8 cellular contexts compared by ENCODE assay signal in the genomic region with DNA sequence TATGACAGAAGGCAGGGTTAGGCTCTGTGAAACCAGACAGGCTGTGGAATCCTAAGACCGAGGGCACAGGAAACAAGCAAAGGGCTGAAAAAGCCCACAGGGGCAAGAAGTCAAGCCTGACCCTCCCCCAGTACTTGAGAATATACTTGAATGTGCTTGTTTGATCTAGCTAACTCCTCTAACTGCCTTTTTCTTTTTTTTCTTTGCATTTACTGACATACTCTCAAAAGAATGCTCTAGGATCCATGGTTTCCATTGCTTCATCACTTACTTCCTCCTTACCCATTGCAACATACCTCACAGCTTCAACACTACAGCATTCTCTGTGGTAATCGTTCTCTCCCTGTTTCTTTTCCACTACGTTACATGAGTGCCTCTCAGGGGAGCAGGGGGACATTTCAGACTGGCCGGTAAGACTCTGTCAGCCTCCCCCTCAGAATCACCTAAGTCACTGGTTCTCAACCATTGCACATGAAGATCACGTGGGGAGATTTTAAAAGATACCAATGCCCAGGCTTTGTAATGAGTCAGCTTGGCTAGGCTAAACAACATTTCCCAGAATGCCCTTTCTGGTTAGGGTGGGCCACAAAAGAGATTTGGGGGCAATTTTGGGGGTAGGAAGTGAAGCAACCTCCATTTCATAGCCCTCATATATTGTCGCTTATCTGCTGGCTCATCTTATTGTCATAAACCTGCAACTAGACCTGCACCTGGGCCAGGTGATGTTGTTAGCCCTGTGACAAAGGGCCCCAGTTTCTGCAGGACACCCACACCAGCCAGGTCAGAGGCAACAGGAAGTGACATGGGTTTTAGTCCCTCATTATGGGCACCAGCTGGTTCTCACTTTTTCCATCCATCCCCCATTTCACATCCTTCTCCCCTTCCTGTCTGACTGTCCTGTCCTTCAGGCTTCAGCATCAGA. TPM values are rescaled to one million over a fixed set of nuclear protein-coding genes. Genes with fewer than 3 reads are reported as not detected.
DNase-seq lines count a peak whose midpoint lies in the region; ATAC-seq and TF ChIP-seq lines count a peak whose summit lies in the region.

No MANE protein-coding gene starts in this region.

- intact Hi-C loops in upper lobe of right lung (cut with DNase I): no loop called here

- no peaks in the 10 kb centered on the region for H3K9me3 Mint-ChIP-seq in activated naive CD8-positive, alpha-beta T cell treated with anti-CD3 and anti-CD28 coated beads, Interleukin-2, amount 50 U/mL, for 24 hours

- TF ChIP-seq CTCF in kidney epithelial cell (IDR thresholded peaks at IDR 0.05; ENCODE audit: insufficient read depth, low read length, poor library complexity, severe bottlenecking) (no peak), upper lobe of right lung (IDR thresholded peaks at IDR 0.05) (no peak)

- H3K4me3 Mint-ChIP-seq in activated naive CD8-positive, alpha-beta T cell treated with anti-CD3 and anti-CD28 coated beads, Interleukin-2, amount 50 U/mL, for 24 hours: peak overlapping the region; percentile 55

- no peaks in the 10 kb centered on the region for H3K9me3 ChIP-seq in upper lobe of right lung

- H3K27me3 Mint-ChIP-seq in activated naive CD8-positive, alpha-beta T cell treated with anti-CD3 and anti-CD28 coated beads, Interleukin-2, amount 50 U/mL, for 24 hours: no peaks in the 10 kb centered on the region

- H3K4me1 Mint-ChIP-seq in activated naive CD8-positive, alpha-beta T cell treated with anti-CD3 and anti-CD28 coated beads, Interleukin-2, amount 50 U/mL, for 24 hours: peaks cover 86% of the 10 kb centered on the region

- H3K36me3 ChIP-seq in kidney epithelial cell (ENCODE audit: control insufficient read depth, insufficient read depth, low read length) (no peaks in the 10 kb centered on the region), upper lobe of right lung (peaks cover 8% of the 10 kb centered on the region)

- DNase-seq in GDM1 (lab: John Stamatoyannopoulos, UW) (peak; percentile 4), NCI-H226 (peak; percentile 94), kidney epithelial cell (ENCODE audit: low read depth) (peak; percentile 77), upper lobe of right lung (no peak), NCI-H2227 treated with DMSO at 0.1 percent for 48 hours (lab: John Stamatoyannopoulos, UW) (no peak)
- DNase-seq in activated naive CD8-positive, alpha-beta T cell treated with anti-CD3 and anti-CD28 coated beads, Interleukin-2, amount 50 U/mL, for 24 hours: peak; percentile 55

- peak overlapping the region; percentile 95 for H3K27ac Mint-ChIP-seq in activated naive CD8-positive, alpha-beta T cell treated with anti-CD3 and anti-CD28 coated beads, Interleukin-2, amount 50 U/mL, for 24 hours

- peaks cover 30% of the 10 kb centered on the region for H3K4me1 ChIP-seq in upper lobe of right lung

- ATAC-seq in GM21737 (IDR thresholded peaks at IDR 0.05; ENCODE audit: unreplicated experiment) (peak; percentile 49), upper lobe of right lung (peak; percentile 86), HG02623 (IDR thresholded peaks at IDR 0.05; ENCODE audit: unreplicated experiment) (no peak)
- peak; percentile 76 for ATAC-seq in activated naive CD8-positive, alpha-beta T cell treated with anti-CD3 and anti-CD28 coated beads, Interleukin-2, amount 50 U/mL, for 24 hours

- H3K36me3 Mint-ChIP-seq in activated naive CD8-positive, alpha-beta T cell treated with anti-CD3 and anti-CD28 coated beads, Interleukin-2, amount 50 U/mL, for 24 hours (ENCODE audit: low read depth): peaks cover 73% of the 10 kb centered on the region

- H3K27me3 ChIP-seq in kidney epithelial cell (ENCODE audit: control insufficient read depth, insufficient read depth, low read length) (no peaks in the 10 kb centered on the region), upper lobe of right lung (no peaks in the 10 kb centered on the region)

- H3K4me3 ChIP-seq in kidney epithelial cell (ENCODE audit: low read depth, low read length) (no peak overlapping the region), upper lobe of right lung (no peak overlapping the region)

- peak overlapping the region; percentile 87 for H3K27ac ChIP-seq in upper lobe of right lung

RNA-seq across cellular contexts. Expression of a gene that starts 24.6 kb away (rescaled TPM):
- total RNA-seq in kidney epithelial cell (106 and 113 TPM in 2 replicates), upper lobe of right lung (62.1 TPM)

Comparison
In these comparisons a context has a peak if more than half of its experiments do, and no peak if none do; other contexts are left out.
1. DNase-seq: peak in GDM1 (single experiment), NCI-H226 (single experiment), activated naive CD8-positive, alpha-beta T cell treated with anti-CD3 and anti-CD28 coated beads, Interleukin-2, amount 50 U/mL, for 24 hours (single experiment) and kidney epithelial cell (single experiment); none in upper lobe of right lung (single experiment) and NCI-H2227 treated with DMSO at 0.1 percent for 48 hours (single experiment).